Comparison of ENCODE assay signal across 16 cellular contexts in the genomic region with DNA sequence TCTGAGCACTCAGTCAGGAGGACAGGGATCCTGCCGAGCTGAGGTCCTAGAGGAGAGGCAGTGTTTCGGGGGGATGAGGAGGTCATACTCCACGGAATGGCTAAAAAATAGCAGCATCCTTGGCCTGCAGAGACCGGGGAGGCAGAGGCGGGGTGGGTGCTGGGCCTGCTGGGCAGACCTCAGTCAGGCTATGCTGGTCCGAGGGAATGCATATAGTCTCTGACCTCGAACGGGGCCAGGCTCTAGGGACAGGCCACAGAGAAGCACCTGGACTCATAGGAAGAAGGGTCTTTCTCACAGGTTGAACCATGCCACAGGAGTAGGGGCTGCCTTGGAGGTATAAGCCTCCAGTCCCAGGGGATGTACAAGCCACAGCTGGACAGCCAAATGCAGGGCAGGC. TPM values are rescaled to one million over a fixed set of nuclear protein-coding genes. Genes with fewer than 3 reads are reported as not detected.
DNase-seq lines count a peak whose midpoint lies in the region; TF ChIP-seq lines count a peak whose summit lies in the region.
"Had no signal": no experiment of that assay in that cellular context is flagged by ENCODE, and none has a peak within 500 bp of the region (broad histone marks: within the 10 kb centered on the region; RNA-seq: fewer than 3 reads in every experiment).

No MANE protein-coding gene starts in this region.

- intact Hi-C loops in cardiac septum (cut with DNase I) (no loop called here), sigmoid colon (cut with DNase I) (no loop called here)

- peaks cover 53% of the 10 kb centered on the region for H3K4me1 Mint-ChIP-seq in neural progenitor cell
- H3K4me1 Mint-ChIP-seq in activated CD4-positive, alpha-beta memory T cell treated with anti-CD3 and anti-CD28 coated beads, Interleukin-2, amount 10 ng/mL, durations not matched to agents 7 days and 5 days: no peaks in the 10 kb centered on the region

- H3K27me3 ChIP-seq in right atrium auricular region (no peaks in the 10 kb centered on the region), neural progenitor cell (no peaks in the 10 kb centered on the region), sigmoid colon (peaks cover 0 to 2% (median 0%) of the 10 kb centered on the region in 3 donors)

- H3K4me1 ChIP-seq in right atrium auricular region: no peaks in the 10 kb centered on the region
- H3K4me1 ChIP-seq in neural progenitor cell: peaks cover 44% of the 10 kb centered on the region
- no peaks in the 10 kb centered on the region for H3K4me1 ChIP-seq in sigmoid colon
- H3K4me1 ChIP-seq: A549, Caco-2 had no signal

- H3K4me3 ChIP-seq in right atrium auricular region: no peak overlapping the region
- no peak overlapping the region for H3K4me3 ChIP-seq in neural progenitor cell
- no peak overlapping the region for H3K4me3 ChIP-seq in sigmoid colon
- H3K4me3 ChIP-seq: A549, GM23338 had no signal

- H3F3A ChIP-seq in neural progenitor cell (ENCODE audit: low read depth): peaks cover 24% of the 10 kb centered on the region

- WGBS in sigmoid colon, 2 donors: 81 to 83% methylated on average over 8 of the region's 8 CpGs

- DNase-seq in cardiac septum (ENCODE audit: low spot score) (peak; percentile 71), right atrium auricular region (ENCODE audit: low spot score) (no peak), neural progenitor cell (ENCODE audit: low spot score) (no peak), sigmoid colon (peak; percentile 49), NCI-H82 (lab: John Stamatoyannopoulos, UW) (no peak), SKM-1 treated with dmso at 0.1 percent for 144 hours (lab: John Stamatoyannopoulos, UW; ENCODE audit: unreplicated experiment) (no peak)
- DNase-seq in activated CD4-positive, alpha-beta memory T cell treated with anti-CD3 and anti-CD28 coated beads, Interleukin-2, amount 10 ng/mL, durations not matched to agents 7 days and 5 days: no peak
- DNase-seq: AML-193; Caco-2; CD4-positive, alpha-beta T cell; HFFc6 had no signal

- no peak overlapping the region for H2AFZ ChIP-seq in neural progenitor cell (replicated peaks)

- H3K27ac ChIP-seq in right atrium auricular region (no peak overlapping the region), neural progenitor cell (peak overlapping the region; percentile 38), sigmoid colon (no peak overlapping the region)
- H3K27ac ChIP-seq: 22Rv1, A549, C4-2B had no signal

- no peak for TF ChIP-seq POLR2A in sigmoid colon (IDR thresholded peaks at IDR 0.05)

- peak overlapping the region; percentile 96 for H3K27ac Mint-ChIP-seq in neural progenitor cell
- no peak overlapping the region for H3K27ac Mint-ChIP-seq in activated CD4-positive, alpha-beta memory T cell treated with anti-CD3 and anti-CD28 coated beads, Interleukin-2, amount 10 ng/mL, durations not matched to agents 7 days and 5 days
- H3K27ac Mint-ChIP-seq: CD4-positive, alpha-beta T cell; HFFc6 had no signal

- no peaks in the 10 kb centered on the region for H3K79me2 ChIP-seq in neural progenitor cell (ENCODE audit: low read depth)

- no peaks in the 10 kb centered on the region for H4K20me1 ChIP-seq in neural progenitor cell (ENCODE audit: low read depth)

- POLR2A ChIA-PET in activated CD4-positive, alpha-beta memory T cell treated with anti-CD3 and anti-CD28 coated beads, Interleukin-2, amount 10 ng/mL, durations not matched to agents 7 days and 5 days (lab: Charles Lee): no interaction called here

- H3K9me3 Mint-ChIP-seq in neural progenitor cell: no peaks in the 10 kb centered on the region
- H3K9me3 Mint-ChIP-seq in activated CD4-positive, alpha-beta memory T cell treated with anti-CD3 and anti-CD28 coated beads, Interleukin-2, amount 10 ng/mL, durations not matched to agents 7 days and 5 days: no peaks in the 10 kb centered on the region
- H3K9me3 Mint-ChIP-seq: CD4-positive, alpha-beta T cell; GM23338; HFFc6 had no signal

- H3K4me3 Mint-ChIP-seq in neural progenitor cell: peak overlapping the region; percentile 4
- no peak overlapping the region for H3K4me3 Mint-ChIP-seq in activated CD4-positive, alpha-beta memory T cell treated with anti-CD3 and anti-CD28 coated beads, Interleukin-2, amount 10 ng/mL, durations not matched to agents 7 days and 5 days
- H3K4me3 Mint-ChIP-seq: CD4-positive, alpha-beta T cell; GM23338; HFFc6 had no signal

- H3K9me3 ChIP-seq in right atrium auricular region (no peaks in the 10 kb centered on the region), neural progenitor cell (ENCODE audit: low read depth) (no peaks in the 10 kb centered on the region), sigmoid colon (no peaks in the 10 kb centered on the region)
- H3K9me3 ChIP-seq: A549, Caco-2 had no signal

- H3K4me2 ChIP-seq in neural progenitor cell: peak overlapping the region; percentile 64
- H3K4me2 ChIP-seq: A549, GM23338 had no signal

- H3K36me3 Mint-ChIP-seq in neural progenitor cell: no peaks in the 10 kb centered on the region
- H3K36me3 Mint-ChIP-seq in activated CD4-positive, alpha-beta memory T cell treated with anti-CD3 and anti-CD28 coated beads, Interleukin-2, amount 10 ng/mL, durations not matched to agents 7 days and 5 days (ENCODE audit: low read depth): no peaks in the 10 kb centered on the region

- H3K36me3 ChIP-seq in right atrium auricular region (no peaks in the 10 kb centered on the region), neural progenitor cell (no peaks in the 10 kb centered on the region), sigmoid colon (no peaks in the 10 kb centered on the region)

- no peak overlapping the region for H3K9ac ChIP-seq in neural progenitor cell

- TF ChIP-seq EP300 in sigmoid colon (IDR thresholded peaks at IDR 0.05): no peak

- CTCF ChIA-PET in activated CD4-positive, alpha-beta memory T cell treated with anti-CD3 and anti-CD28 coated beads, Interleukin-2, amount 10 ng/mL, durations not matched to agents 7 days and 5 days (lab: Charles Lee): no interaction called here

- H3K27me3 Mint-ChIP-seq in neural progenitor cell (ENCODE audit: insufficient read depth, low read depth): peaks cover 11% of the 10 kb centered on the region
- H3K27me3 Mint-ChIP-seq in activated CD4-positive, alpha-beta memory T cell treated with anti-CD3 and anti-CD28 coated beads, Interleukin-2, amount 10 ng/mL, durations not matched to agents 7 days and 5 days: peaks cover 2% of the 10 kb centered on the region

- TF ChIP-seq CTCF in right atrium auricular region (IDR thresholded peaks at IDR 0.05) (no peak), neural progenitor cell (IDR thresholded peaks at IDR 0.05) (no peak), sigmoid colon (IDR thresholded peaks at IDR 0.05) (no peak)

RNA-seq across cellular contexts. Expression of a gene that starts 14.0 kb away (rescaled TPM):
- 33.3 TPM for total RNA-seq in cardiac septum
- total RNA-seq in right atrium auricular region: 10 to 100 TPM; 29.8 to 38.6 TPM
- total RNA-seq in neural progenitor cell (ENCODE audit: low replicate concordance): 76.0 and 78.4 TPM in 2 replicates
- 10 to 100 TPM; 43.2 to 58.2 (median 52.0) TPM for total RNA-seq in sigmoid colon
- polyA plus RNA-seq in sigmoid colon: 10 to 100 TPM; 50.4 to 81.1 (median 63.3) TPM
- total RNA-seq in activated CD4-positive, alpha-beta memory T cell treated with anti-CD3 and anti-CD28 coated beads, Interleukin-2, amount 10 ng/mL, durations not matched to agents 7 days and 5 days: 10 to 100 TPM; 35.4 to 35.7 TPM

RNA-seq across cellular contexts. Expression of a gene that starts 26.8 kb away (rescaled TPM):
- not detected for total RNA-seq in cardiac septum
- total RNA-seq in right atrium auricular region: not detected
- total RNA-seq in neural progenitor cell (ENCODE audit: low replicate concordance): 320 and 454 TPM in 2 replicates
- 1 to 10 TPM; 2.1 to 8.2 (median 5.3) TPM for total RNA-seq in sigmoid colon
- polyA plus RNA-seq in sigmoid colon: 1 to 10 TPM in 1 of 3 donors, not detected in 2; 3.3 TPM
- total RNA-seq in activated CD4-positive, alpha-beta memory T cell treated with anti-CD3 and anti-CD28 coated beads, Interleukin-2, amount 10 ng/mL, durations not matched to agents 7 days and 5 days: not detected
- total RNA-seq: CD4-positive, alpha-beta T cell; HFFc6 had no signal
- polyA plus RNA-seq: BJ had no signal

RNA-seq across cellular contexts. Expression of a gene that starts 49.0 kb away (rescaled TPM):
- 150 TPM for total RNA-seq in cardiac septum
- 10 to 100 TPM; 70.0 to 78.0 TPM for total RNA-seq in right atrium auricular region
- total RNA-seq in neural progenitor cell (ENCODE audit: low replicate concordance): 0.12 TPM in 1 of 2 replicates, not detected in the other
- total RNA-seq in sigmoid colon: 10 to 100 TPM in 3 of 4 donors, 1 to 10 TPM in 1; 7.4 to 17.8 (median 11.4) TPM
- polyA plus RNA-seq in sigmoid colon: 10 to 100 TPM; 16.8 to 26.1 (median 21.8) TPM
- total RNA-seq in activated CD4-positive, alpha-beta memory T cell treated with anti-CD3 and anti-CD28 coated beads, Interleukin-2, amount 10 ng/mL, durations not matched to agents 7 days and 5 days: 10 to 100 TPM; 27.7 to 30.9 TPM

Comparison
In these comparisons a context has a peak if more than half of its experiments do, and no peak if none do; other contexts are left out.
1. DNase-seq: peak in cardiac septum (single experiment) and sigmoid colon (single experiment); none in right atrium auricular region (single experiment), neural progenitor cell (single experiment), NCI-H82 (single experiment), activated CD4-positive, alpha-beta memory T cell treated with anti-CD3 and anti-CD28 coated beads, Interleukin-2, amount 10 ng/mL, durations not matched to agents 7 days and 5 days (single experiment) and SKM-1 treated with dmso at 0.1 percent for 144 hours (single experiment).
2. RNA of a gene that starts 26.8 kb away (total RNA-seq): 320 to 454 TPM in neural progenitor cell; 2.1 to 8.2 TPM in sigmoid colon, not detected in activated CD4-positive, alpha-beta memory T cell treated with anti-CD3 and anti-CD28 coated beads, Interleukin-2, amount 10 ng/mL, durations not matched to agents 7 days and 5 days, not detected in cardiac septum (single experiment) and not detected in right atrium auricular region; every median in the first group is over 10 times any median in the second.